Comparison of ENCODE assay signal across 13 cellular contexts in genomic region chr3:146222204-146223046, GRCh38. TPM values are rescaled to one million over a fixed set of nuclear protein-coding genes. Genes with fewer than 3 reads are reported as not detected.
DNase-seq lines count a peak whose midpoint lies in the region; ATAC-seq lines count a peak whose summit lies in the region.
"Had no signal": no experiment of that assay in that cellular context is flagged by ENCODE, and none has a peak within 500 bp of the region (broad histone marks: within the 10 kb centered on the region; RNA-seq: fewer than 3 reads in every experiment).

No MANE protein-coding gene starts in this region.

- no peak overlapping the region for H3K23ac ChIP-seq in neuronal stem cell (ENCODE audit: low read depth, low read length, poor library complexity)

- ATAC-seq in HG02798 (IDR thresholded peaks at IDR 0.05; ENCODE audit: poor library complexity, unreplicated experiment) = no peak
- ATAC-seq in HG03139 (IDR thresholded peaks at IDR 0.05; ENCODE audit: unreplicated experiment) = no peak
- ATAC-seq: activated T-cell treated with anti-CD3 and anti-CD28 coated beads, Interleukin-2, amount 50 U/mL, for 72 hours had no signal

- no peak overlapping the region for H4K91ac ChIP-seq in neuronal stem cell (ENCODE audit: low read depth, low read length, poor library complexity)

- H3K4me2 ChIP-seq in neuronal stem cell (ENCODE audit: insufficient read depth, low read length, poor library complexity, severe bottlenecking) = no peak overlapping the region

- no peaks in the 10 kb centered on the region for H3K36me3 ChIP-seq in stomach smooth muscle (ENCODE audit: control insufficient read depth in 2 of 2, insufficient read depth in 2 of 2, low read length in 2 of 2)
- H3K36me3 ChIP-seq in neuronal stem cell (replicated peaks in 1 of 2; ENCODE audit: control insufficient read depth in 2 of 2, insufficient read depth in 2 of 2, low read length in 2 of 2) = no peaks in the 10 kb centered on the region

- H3K79me1 ChIP-seq in neuronal stem cell (ENCODE audit: low read depth, low read length) = no peaks in the 10 kb centered on the region

- no peak overlapping the region for H2BK15ac ChIP-seq in neuronal stem cell (ENCODE audit: low read length)

- H2AK5ac ChIP-seq in neuronal stem cell (ENCODE audit: low read depth, low read length) = no peak overlapping the region

- no peak overlapping the region for H3K14ac ChIP-seq in neuronal stem cell (ENCODE audit: low read length)

- H3K27ac ChIP-seq in cingulate gyrus (ENCODE audit: low read depth, low read length) = peak overlapping the region; percentile 55
- H3K27ac ChIP-seq in stomach smooth muscle (ENCODE audit: low read length) = peak overlapping the region; percentile 1
- H3K27ac ChIP-seq in neuronal stem cell (replicated peaks; ENCODE audit: low read length) = no peak overlapping the region

- 100% methylated on average over 1 of the region's 9 CpGs; no CpG with 5 or more reads in 1 of the 2 donors for WGBS in neuronal stem cell (ENCODE audit: extremely low coverage in 2 of 2, insufficient read length in 2 of 2, insufficient replicate concordance in 1 of 2), 2 donors

- H3K9ac ChIP-seq in stomach smooth muscle (ENCODE audit: low read length in 2 of 2) (no peak overlapping the region), neuronal stem cell (ENCODE audit: low read depth, low read length, poor library complexity) (no peak overlapping the region)

- no peak overlapping the region for H3K4ac ChIP-seq in neuronal stem cell (ENCODE audit: low read length)

- H3K4me3 ChIP-seq in stomach smooth muscle (ENCODE audit: low read length in 2 of 2) (no peak overlapping the region), neuronal stem cell (ENCODE audit: low read length in 2 of 2) (no peak overlapping the region)

- H3K4me1 ChIP-seq in stomach smooth muscle (ENCODE audit: control insufficient read depth, insufficient read depth, low read length) (peaks cover 13% of the 10 kb centered on the region), neuronal stem cell (ENCODE audit: control insufficient read depth in 2 of 2, insufficient read depth in 1 of 2, low read depth in 1 of 2, low read length in 2 of 2) (no peaks in the 10 kb centered on the region)

- no peak overlapping the region for H3K18ac ChIP-seq in neuronal stem cell (ENCODE audit: low read length)

- H3K27me3 ChIP-seq in stomach smooth muscle (ENCODE audit: control insufficient read depth in 1 of 2, insufficient read depth in 2 of 2, low read length in 2 of 2) (no peaks in the 10 kb centered on the region), neuronal stem cell (ENCODE audit: control insufficient read depth in 3 of 3, insufficient read depth in 3 of 3, low read depth in 1 of 3, low read length in 3 of 3) (no peaks in the 10 kb centered on the region)

- no peak overlapping the region for H2BK120ac ChIP-seq in neuronal stem cell (ENCODE audit: low read depth, low read length)

- H3K9me3 ChIP-seq in stomach smooth muscle (ENCODE audit: control insufficient read depth in 2 of 2, low read length in 2 of 2) (no peaks in the 10 kb centered on the region), neuronal stem cell (replicated peaks in 1 of 2; ENCODE audit: control insufficient read depth in 2 of 2, insufficient read depth in 1 of 2, low read depth in 1 of 2, low read length in 2 of 2) (no peaks in the 10 kb centered on the region)

- DNase-seq in M059J (ENCODE audit: low read depth) = peak; percentile 35
- DNase-seq in islet precursor cell = peak; percentile 71
- no peak for DNase-seq in neuronal stem cell (ENCODE audit: low spot score)
- no peak for DNase-seq in NCI-H748 (lab: John Stamatoyannopoulos, UW; ENCODE audit: unreplicated experiment)
- DNase-seq: activated T-cell treated with anti-CD3 and anti-CD28 coated beads, Interleukin-2, amount 50 U/mL, for 72 hours; erythroblast; NCI-H2081; nucleus accumbens; T-helper 2 cell had no signal

- no peak overlapping the region for H2BK12ac ChIP-seq in neuronal stem cell (ENCODE audit: low read length)

- H4K8ac ChIP-seq in neuronal stem cell (ENCODE audit: low read depth, low read length) = no peak overlapping the region

- H2BK5ac ChIP-seq in neuronal stem cell (ENCODE audit: low read length) = no peak overlapping the region

- H2AFZ ChIP-seq in neuronal stem cell (ENCODE audit: low read length) = no peak overlapping the region

RNA-seq across cellular contexts. Expression of gene PLSCR4, which starts 28.5 kb away (rescaled TPM):
- 19.3 and 20.4 TPM in 2 replicates for total RNA-seq in M059J (2014; rRNA removed; shearing (Covaris generic))
- 0.60 TPM for polyA plus RNA-seq in neuronal stem cell (2013, experiment 1 of 2)
- 0.98 TPM for polyA plus RNA-seq in neuronal stem cell (2013, experiment 2 of 2)
- total RNA-seq: activated T-cell treated with anti-CD3 and anti-CD28 coated beads, Interleukin-2, amount 50 U/mL, for 72 hours had no signal

Comparison
In these comparisons a context has a peak if more than half of its experiments do, and no peak if none do; other contexts are left out.
1. DNase-seq: peak in M059J (single experiment) and islet precursor cell (single experiment); none in neuronal stem cell (single experiment) and NCI-H748 (single experiment).